ENCODE assay signal across 26 cellular contexts in genomic region chr1:43880604-43881003, GRCh38. TPM values are rescaled to one million over a fixed set of nuclear protein-coding genes. Genes with fewer than 3 reads are reported as not detected.
DNase-seq lines count a peak whose midpoint lies in the region; ATAC-seq, FAIRE-seq and TF ChIP-seq lines count a peak whose summit lies in the region.
"Had no signal": no experiment of that assay in that cellular context is flagged by ENCODE, and none has a peak within 500 bp of the region (broad histone marks: within the 10 kb centered on the region; RNA-seq: fewer than 3 reads in every experiment).

No MANE protein-coding gene starts in this region.

- DNase-seq in heart right ventricle (no peak), osteoblast (ENCODE audit: insufficient read length, low spot score, missing footprints) (peak; percentile 59), stomach (no peak), NCI-H446 (lab: John Stamatoyannopoulos, UW) (no peak), GM19239 (ENCODE audit: insufficient read length, low spot score) (no peak), NCI-H2107 treated with DMSO at 0.1 percent for 48 hours (lab: John Stamatoyannopoulos, UW; ENCODE audit: unreplicated experiment) (no peak)
- DNase-seq: Calu3; GOT3; HFFc6; NCI-H1092 treated with DMSO at 0.1 percent for 48 hours; NCI-H1436; NCI-H187; NCI-H2081 treated with DMSO at 0.1 percent for 48 hours; NCI-H2171 treated with DMSO at 0.1 percent for 48 hours; NCI-H345; NCI-H524; NCI-H774; NK-92 treated with Interleukin-12 subunit alpha and Interleukin-12 subunit beta, amount 100 ng/mL, for 24 hours; PC-9; RPMI8226; SHP77 treated with DMSO at 0.1 percent for 48 hours had no signal

- peak; percentile 61 to 93 (median 88) for ATAC-seq in heart right ventricle

- no peak overlapping the region for H2AFZ ChIP-seq in osteoblast (ENCODE audit: low read length)
- H2AFZ ChIP-seq: PC-9 had no signal

- H3K79me2 ChIP-seq in osteoblast (ENCODE audit: insufficient read depth, low read length) = no peaks in the 10 kb centered on the region

- WGBS in heart right ventricle, 2 donors = 49 to 53% methylated on average over 5 of the region's 5 CpGs
- WGBS in stomach, 5 donors = 80 to 95% (median 86%) methylated on average over 5 of the region's 5 CpGs

- TF ChIP-seq CTCF in heart right ventricle (IDR thresholded peaks at IDR 0.05) (no peak), osteoblast (IDR thresholded peaks at IDR 0.05; ENCODE audit: extremely low read depth, low read depth, low read length) (no peak), stomach (IDR thresholded peaks at IDR 0.05) (no peak)

- no peak for TF ChIP-seq POLR2A in stomach (IDR thresholded peaks at IDR 0.05)

- FAIRE-seq in GM19239 (lab: Jason Lieb, UNC) = no peak
- FAIRE-seq: GM18507, HTR-8/SVneo, K562 had no signal

- H3K36me3 ChIP-seq in heart right ventricle = peaks cover 0 to 15% (median 0%) of the 10 kb centered on the region in 9 donors
- H3K36me3 ChIP-seq in osteoblast (ENCODE audit: insufficient read depth, low read length) = peaks cover 3% of the 10 kb centered on the region
- H3K36me3 ChIP-seq in stomach = peaks cover 0 to 20% (median 4%) of the 10 kb centered on the region in 4 donors
- H3K36me3 ChIP-seq: HAP-1 had no signal

- H3K4me3 ChIP-seq in heart right ventricle (no peak overlapping the region), osteoblast (ENCODE audit: insufficient read depth, low read length) (no peak overlapping the region), stomach (no peak overlapping the region)
- H3K4me3 ChIP-seq: HAP-1, K562, PC-9 had no signal

- H3K27me3 ChIP-seq in heart right ventricle = no peaks in the 10 kb centered on the region
- no peaks in the 10 kb centered on the region for H3K27me3 ChIP-seq in osteoblast (ENCODE audit: insufficient read depth, low read length)
- no peaks in the 10 kb centered on the region for H3K27me3 ChIP-seq in stomach

- H3K4me2 ChIP-seq in osteoblast (ENCODE audit: insufficient read depth, low read length) = no peak overlapping the region
- H3K4me2 ChIP-seq: PC-9 had no signal

- peak; percentile 55 for TF ChIP-seq EP300 in stomach (IDR thresholded peaks at IDR 0.05)

- H3K9me3 ChIP-seq in heart right ventricle (no peaks in the 10 kb centered on the region), osteoblast (ENCODE audit: low read depth, low read length) (no peaks in the 10 kb centered on the region), stomach (no peaks in the 10 kb centered on the region)
- H3K9me3 ChIP-seq: HAP-1 had no signal

- intact Hi-C loops in heart right ventricle (cut with DNase I) (loop anchor here in 1 of 10 donors (10.0 kb wide), 1 partner anchor 56 kb away; no protein-coding TSS in a partner anchor), stomach (cut with DNase I; ENCODE audit: low total_unique reads) (no loop called here)

- H3K4me1 ChIP-seq in heart right ventricle = peaks cover 0 to 28% (median 11%) of the 10 kb centered on the region in 9 donors
- peaks cover 21% of the 10 kb centered on the region for H3K4me1 ChIP-seq in osteoblast (ENCODE audit: insufficient read depth, low read length)
- no peaks in the 10 kb centered on the region for H3K4me1 ChIP-seq in stomach
- H3K4me1 ChIP-seq: HAP-1 had no signal

- H4K20me1 ChIP-seq in osteoblast (ENCODE audit: insufficient read depth, low read length) = peaks cover 33% of the 10 kb centered on the region

- peak overlapping the region; percentile 39 for H3K27ac ChIP-seq in cingulate gyrus (ENCODE audit: low read depth, low read length)
- H3K27ac ChIP-seq in heart right ventricle = peak overlapping the region in 9 of 10 donors; percentile 57 to 82 (median 76)
- H3K27ac ChIP-seq in osteoblast (ENCODE audit: low read depth, low read length) = no peak overlapping the region
- peak overlapping the region in 1 of 5 donors; percentile 25 for H3K27ac ChIP-seq in stomach
- H3K27ac ChIP-seq: PC-9 had no signal

RNA-seq across cellular contexts. Expression of gene ARTN, which starts 53.0 kb away (rescaled TPM):
- total RNA-seq in heart right ventricle (1 to 10 TPM in 1 of 10 donors, under 1 TPM in 3, not detected in 6; 0.62 to 1.5 (median 0.66) TPM), osteoblast (0.29 TPM in 1 of 2 replicates, not detected in the other), stomach (1 to 10 TPM in 2 of 5 donors, not detected in 3; 1.2 to 4.0 TPM)
- polyA plus RNA-seq in heart right ventricle (under 1 TPM; 0.44 to 0.59 TPM), stomach (1 to 10 TPM in 1 of 3 donors, under 1 TPM in 1, not detected in 1; 0.44 to 4.8 TPM)
